1 cellular context compared by ENCODE assay signal in the genomic region with DNA sequence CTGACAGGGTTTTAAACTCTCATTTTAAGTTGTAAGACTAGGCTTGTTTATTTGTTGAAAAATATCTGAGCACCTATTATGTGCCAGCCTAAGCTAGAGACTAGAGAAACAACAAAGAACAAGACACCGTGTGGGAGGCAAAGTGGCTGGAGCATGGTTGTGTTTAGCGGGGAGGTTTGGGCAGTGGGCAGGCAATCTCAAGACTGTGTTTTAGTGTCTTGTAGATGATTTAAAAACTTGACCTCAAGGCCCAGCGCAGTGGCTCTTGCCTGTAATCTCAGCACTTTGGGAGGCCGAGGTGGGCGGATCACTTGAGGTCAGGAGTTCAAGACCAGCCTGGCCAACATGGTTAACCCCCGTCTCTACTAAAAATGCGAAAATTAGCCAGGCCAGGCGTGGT.
A peak's percentile ranks its signal among the peaks of the same experiment; 100 is the strongest.
TF ChIP-seq lines count a peak whose summit lies in the region.

No MANE protein-coding gene starts in this region.

TF ChIP-seq in K562, 482 proteins besides CTCF, POLR2A, EP300 and RAD21:
- TF ChIP-seq EGR1 (conservative IDR thresholded peaks at IDR 0.05), result 0 out of 2 replicates have a peak, but pooled peaks have one; percentile 23
- no peak for TF ChIP-seq GTF2E2 (tag; IDR thresholded peaks at IDR 0.05)
- TF ChIP-seq HDGF (IDR thresholded peaks at IDR 0.05), result no peak
- TF ChIP-seq RAD51 (IDR thresholded peaks at IDR 0.05; ENCODE audit: borderline replicate concordance, low read depth), result no peak
- no peak for TF ChIP-seq ZNF75A (CRISPR knock-in tag; IDR thresholded peaks at IDR 0.05)
- peak; percentile 36 to 55; a peak in 2 of 4 replicates for TF ChIP-seq KDM1A (IDR thresholded peaks at IDR 0.05)
- TF ChIP-seq, protein P1, sequence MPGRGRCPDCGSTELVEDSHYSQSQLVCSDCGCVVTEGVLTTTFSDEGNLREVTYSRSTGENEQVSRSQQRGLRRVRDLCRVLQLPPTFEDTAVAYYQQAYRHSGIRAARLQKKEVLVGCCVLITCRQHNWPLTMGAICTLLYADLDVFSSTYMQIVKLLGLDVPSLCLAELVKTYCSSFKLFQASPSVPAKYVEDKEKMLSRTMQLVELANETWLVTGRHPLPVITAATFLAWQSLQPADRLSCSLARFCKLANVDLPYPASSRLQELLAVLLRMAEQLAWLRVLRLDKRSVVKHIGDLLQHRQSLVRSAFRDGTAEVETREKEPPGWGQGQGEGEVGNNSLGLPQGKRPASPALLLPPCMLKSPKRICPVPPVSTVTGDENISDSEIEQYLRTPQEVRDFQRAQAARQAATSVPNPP (IDR thresholded peaks at IDR 0.05; ENCODE audit: borderline replicate concordance, insufficient read depth, insufficient read length), result no peak
